1 cellular context compared by ENCODE assay signal in genomic region chrX:53831662-53832635, GRCh38.
TF ChIP-seq lines count a peak whose summit lies in the region.

No MANE protein-coding gene starts in this region.

TF ChIP-seq in GM23338, 12 proteins besides CTCF, POLR2A, EP300 and RAD21 (continued from another document):
- no peak for TF ChIP-seq EZH2 (IDR thresholded peaks at IDR 0.05; ENCODE audit: low read depth, unreplicated experiment)
- TF ChIP-seq EZH2phosphoT487 (IDR thresholded peaks at IDR 0.05; ENCODE audit: unreplicated experiment): no peak
TF ChIP-seq in GM23338: peak in this region for 0.
